In the genomic region with DNA sequence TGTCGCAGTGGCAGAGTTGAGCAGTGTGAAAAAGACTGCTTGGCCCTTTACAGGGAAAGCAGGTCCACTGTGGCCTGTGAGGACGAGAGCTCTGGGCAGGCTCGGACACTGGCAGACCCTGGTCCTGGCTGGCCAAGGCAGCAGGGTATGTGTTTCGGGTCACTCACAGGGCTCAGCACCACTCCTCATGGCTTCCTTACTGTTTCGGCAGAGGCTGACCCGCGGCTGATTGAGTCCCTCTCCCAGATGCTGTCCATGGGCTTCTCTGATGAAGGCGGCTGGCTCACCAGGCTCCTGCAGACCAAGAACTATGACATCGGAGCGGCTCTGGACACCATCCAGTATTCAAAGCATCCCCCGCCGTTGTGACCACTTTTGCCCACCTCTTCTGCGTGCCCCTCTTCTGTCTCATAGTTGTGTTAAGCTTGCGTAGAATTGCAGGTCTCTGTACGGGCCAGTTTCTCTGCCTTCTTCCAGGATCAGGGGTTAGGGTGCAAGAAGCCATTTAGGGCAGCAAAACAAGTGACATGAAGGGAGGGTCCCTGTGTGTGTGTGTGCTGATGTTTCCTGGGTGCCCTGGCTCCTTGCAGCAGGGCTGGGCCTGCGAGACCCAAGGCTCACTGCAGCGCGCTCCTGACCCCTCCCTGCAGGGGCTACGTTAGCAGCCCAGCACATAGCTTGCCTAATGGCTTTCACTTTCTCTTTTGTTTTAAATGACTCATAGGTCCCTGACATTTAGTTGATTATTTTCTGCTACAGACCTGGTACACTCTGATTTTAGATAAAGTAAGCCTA, we compare ENCODE assay signal across 1 cellular context.
TF ChIP-seq lines count a peak whose summit lies in the region.

No MANE protein-coding gene starts in this region.

TF ChIP-seq in HepG2, 621 proteins besides CTCF, POLR2A, EP300 and RAD21:
- TF ChIP-seq ZNF605 (CRISPR knock-in tag; IDR thresholded peaks at IDR 0.05) (no peak), NFKBIZ (CRISPR knock-in tag; IDR thresholded peaks at IDR 0.05) (no peak), ZNF264 (CRISPR knock-in tag; IDR thresholded peaks at IDR 0.05) (no peak), FOSL2 (CRISPR knock-in tag; IDR thresholded peaks at IDR 0.05) (peak; percentile 40), RBFOX2 (IDR thresholded peaks at IDR 0.05; ENCODE audit: low read depth, low read length) (peak; percentile 60), MXI1 (IDR thresholded peaks at IDR 0.05; ENCODE audit: borderline replicate concordance, low read depth, low read length) (0 out of 3 replicates have a peak, but pooled peaks have one; percentile 25), RBM39 (IDR thresholded peaks at IDR 0.05; ENCODE audit: low read depth, low read length, poor library complexity, severe bottlenecking) (peak; percentile 39), IRF2 (CRISPR knock-in tag; IDR thresholded peaks at IDR 0.05) (peak; percentile 93), ZBTB38 (CRISPR knock-in tag; IDR thresholded peaks at IDR 0.05) (peak; percentile 89), AGO2 (optimal IDR thresholded peaks at IDR 0.05; ENCODE audit: low read depth, low read length) (peak; percentile 87), HMGA1 (CRISPR knock-in tag; conservative IDR thresholded peaks at IDR 0.05) (no peak), AGO1 (IDR thresholded peaks at IDR 0.05; ENCODE audit: low read depth, low read length, poor library complexity, severe bottlenecking) (peak; percentile 36), POLR2AphosphoS2 (IDR thresholded peaks at IDR 0.05; ENCODE audit: low read depth, low read length) (peak; percentile 32; the same call in 1 of the 2 replicates), POLR2G (IDR thresholded peaks at IDR 0.05; ENCODE audit: low read depth, low read length) (peak; percentile 65)
- TF ChIP-seq, protein P1, sequence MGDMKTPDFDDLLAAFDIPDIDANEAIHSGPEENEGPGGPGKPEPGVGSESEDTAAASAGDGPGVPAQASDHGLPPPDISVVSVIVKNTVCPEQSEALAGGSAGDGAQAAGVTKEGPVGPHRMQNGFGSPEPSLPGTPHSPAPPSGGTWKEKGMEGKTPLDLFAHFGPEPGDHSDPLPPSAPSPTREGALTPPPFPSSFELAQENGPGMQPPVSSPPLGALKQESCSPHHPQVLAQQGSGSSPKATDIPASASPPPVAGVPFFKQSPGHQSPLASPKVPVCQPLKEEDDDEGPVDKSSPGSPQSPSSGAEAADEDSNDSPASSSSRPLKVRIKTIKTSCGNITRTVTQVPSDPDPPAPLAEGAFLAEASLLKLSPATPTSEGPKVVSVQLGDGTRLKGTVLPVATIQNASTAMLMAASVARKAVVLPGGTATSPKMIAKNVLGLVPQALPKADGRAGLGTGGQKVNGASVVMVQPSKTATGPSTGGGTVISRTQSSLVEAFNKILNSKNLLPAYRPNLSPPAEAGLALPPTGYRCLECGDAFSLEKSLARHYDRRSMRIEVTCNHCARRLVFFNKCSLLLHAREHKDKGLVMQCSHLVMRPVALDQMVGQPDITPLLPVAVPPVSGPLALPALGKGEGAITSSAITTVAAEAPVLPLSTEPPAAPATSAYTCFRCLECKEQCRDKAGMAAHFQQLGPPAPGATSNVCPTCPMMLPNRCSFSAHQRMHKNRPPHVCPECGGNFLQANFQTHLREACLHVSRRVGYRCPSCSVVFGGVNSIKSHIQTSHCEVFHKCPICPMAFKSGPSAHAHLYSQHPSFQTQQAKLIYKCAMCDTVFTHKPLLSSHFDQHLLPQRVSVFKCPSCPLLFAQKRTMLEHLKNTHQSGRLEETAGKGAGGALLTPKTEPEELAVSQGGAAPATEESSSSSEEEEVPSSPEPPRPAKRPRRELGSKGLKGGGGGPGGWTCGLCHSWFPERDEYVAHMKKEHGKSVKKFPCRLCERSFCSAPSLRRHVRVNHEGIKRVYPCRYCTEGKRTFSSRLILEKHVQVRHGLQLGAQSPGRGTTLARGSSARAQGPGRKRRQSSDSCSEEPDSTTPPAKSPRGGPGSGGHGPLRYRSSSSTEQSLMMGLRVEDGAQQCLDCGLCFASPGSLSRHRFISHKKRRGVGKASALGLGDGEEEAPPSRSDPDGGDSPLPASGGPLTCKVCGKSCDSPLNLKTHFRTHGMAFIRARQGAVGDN (CRISPR knock-in tag; IDR thresholded peaks at IDR 0.05) = no peak; the same call in 1 of the 2 replicates
- TF ChIP-seq, protein P2, sequence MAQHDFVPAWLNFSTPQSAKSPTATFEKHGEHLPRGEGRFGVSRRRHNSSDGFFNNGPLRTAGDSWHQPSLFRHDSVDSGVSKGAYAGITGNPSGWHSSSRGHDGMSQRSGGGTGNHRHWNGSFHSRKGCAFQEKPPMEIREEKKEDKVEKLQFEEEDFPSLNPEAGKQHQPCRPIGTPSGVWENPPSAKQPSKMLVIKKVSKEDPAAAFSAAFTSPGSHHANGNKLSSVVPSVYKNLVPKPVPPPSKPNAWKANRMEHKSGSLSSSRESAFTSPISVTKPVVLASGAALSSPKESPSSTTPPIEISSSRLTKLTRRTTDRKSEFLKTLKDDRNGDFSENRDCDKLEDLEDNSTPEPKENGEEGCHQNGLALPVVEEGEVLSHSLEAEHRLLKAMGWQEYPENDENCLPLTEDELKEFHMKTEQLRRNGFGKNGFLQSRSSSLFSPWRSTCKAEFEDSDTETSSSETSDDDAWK (CRISPR knock-in tag; IDR thresholded peaks at IDR 0.05) = no peak
- TF ChIP-seq, protein P3, sequence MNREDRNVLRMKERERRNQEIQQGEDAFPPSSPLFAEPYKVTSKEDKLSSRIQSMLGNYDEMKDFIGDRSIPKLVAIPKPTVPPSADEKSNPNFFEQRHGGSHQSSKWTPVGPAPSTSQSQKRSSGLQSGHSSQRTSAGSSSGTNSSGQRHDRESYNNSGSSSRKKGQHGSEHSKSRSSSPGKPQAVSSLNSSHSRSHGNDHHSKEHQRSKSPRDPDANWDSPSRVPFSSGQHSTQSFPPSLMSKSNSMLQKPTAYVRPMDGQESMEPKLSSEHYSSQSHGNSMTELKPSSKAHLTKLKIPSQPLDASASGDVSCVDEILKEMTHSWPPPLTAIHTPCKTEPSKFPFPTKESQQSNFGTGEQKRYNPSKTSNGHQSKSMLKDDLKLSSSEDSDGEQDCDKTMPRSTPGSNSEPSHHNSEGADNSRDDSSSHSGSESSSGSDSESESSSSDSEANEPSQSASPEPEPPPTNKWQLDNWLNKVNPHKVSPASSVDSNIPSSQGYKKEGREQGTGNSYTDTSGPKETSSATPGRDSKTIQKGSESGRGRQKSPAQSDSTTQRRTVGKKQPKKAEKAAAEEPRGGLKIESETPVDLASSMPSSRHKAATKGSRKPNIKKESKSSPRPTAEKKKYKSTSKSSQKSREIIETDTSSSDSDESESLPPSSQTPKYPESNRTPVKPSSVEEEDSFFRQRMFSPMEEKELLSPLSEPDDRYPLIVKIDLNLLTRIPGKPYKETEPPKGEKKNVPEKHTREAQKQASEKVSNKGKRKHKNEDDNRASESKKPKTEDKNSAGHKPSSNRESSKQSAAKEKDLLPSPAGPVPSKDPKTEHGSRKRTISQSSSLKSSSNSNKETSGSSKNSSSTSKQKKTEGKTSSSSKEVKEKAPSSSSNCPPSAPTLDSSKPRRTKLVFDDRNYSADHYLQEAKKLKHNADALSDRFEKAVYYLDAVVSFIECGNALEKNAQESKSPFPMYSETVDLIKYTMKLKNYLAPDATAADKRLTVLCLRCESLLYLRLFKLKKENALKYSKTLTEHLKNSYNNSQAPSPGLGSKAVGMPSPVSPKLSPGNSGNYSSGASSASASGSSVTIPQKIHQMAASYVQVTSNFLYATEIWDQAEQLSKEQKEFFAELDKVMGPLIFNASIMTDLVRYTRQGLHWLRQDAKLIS (CRISPR knock-in tag; IDR thresholded peaks at IDR 0.05) = no peak
- TF ChIP-seq, protein P4, sequence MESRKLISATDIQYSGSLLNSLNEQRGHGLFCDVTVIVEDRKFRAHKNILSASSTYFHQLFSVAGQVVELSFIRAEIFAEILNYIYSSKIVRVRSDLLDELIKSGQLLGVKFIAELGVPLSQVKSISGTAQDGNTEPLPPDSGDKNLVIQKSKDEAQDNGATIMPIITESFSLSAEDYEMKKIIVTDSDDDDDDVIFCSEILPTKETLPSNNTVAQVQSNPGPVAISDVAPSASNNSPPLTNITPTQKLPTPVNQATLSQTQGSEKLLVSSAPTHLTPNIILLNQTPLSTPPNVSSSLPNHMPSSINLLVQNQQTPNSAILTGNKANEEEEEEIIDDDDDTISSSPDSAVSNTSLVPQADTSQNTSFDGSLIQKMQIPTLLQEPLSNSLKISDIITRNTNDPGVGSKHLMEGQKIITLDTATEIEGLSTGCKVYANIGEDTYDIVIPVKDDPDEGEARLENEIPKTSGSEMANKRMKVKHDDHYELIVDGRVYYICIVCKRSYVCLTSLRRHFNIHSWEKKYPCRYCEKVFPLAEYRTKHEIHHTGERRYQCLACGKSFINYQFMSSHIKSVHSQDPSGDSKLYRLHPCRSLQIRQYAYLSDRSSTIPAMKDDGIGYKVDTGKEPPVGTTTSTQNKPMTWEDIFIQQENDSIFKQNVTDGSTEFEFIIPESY (CRISPR knock-in tag; IDR thresholded peaks at IDR 0.05) = 0 out of 2 replicates have a peak, but pooled peaks have one; percentile 14
- TF ChIP-seq, protein P5, sequence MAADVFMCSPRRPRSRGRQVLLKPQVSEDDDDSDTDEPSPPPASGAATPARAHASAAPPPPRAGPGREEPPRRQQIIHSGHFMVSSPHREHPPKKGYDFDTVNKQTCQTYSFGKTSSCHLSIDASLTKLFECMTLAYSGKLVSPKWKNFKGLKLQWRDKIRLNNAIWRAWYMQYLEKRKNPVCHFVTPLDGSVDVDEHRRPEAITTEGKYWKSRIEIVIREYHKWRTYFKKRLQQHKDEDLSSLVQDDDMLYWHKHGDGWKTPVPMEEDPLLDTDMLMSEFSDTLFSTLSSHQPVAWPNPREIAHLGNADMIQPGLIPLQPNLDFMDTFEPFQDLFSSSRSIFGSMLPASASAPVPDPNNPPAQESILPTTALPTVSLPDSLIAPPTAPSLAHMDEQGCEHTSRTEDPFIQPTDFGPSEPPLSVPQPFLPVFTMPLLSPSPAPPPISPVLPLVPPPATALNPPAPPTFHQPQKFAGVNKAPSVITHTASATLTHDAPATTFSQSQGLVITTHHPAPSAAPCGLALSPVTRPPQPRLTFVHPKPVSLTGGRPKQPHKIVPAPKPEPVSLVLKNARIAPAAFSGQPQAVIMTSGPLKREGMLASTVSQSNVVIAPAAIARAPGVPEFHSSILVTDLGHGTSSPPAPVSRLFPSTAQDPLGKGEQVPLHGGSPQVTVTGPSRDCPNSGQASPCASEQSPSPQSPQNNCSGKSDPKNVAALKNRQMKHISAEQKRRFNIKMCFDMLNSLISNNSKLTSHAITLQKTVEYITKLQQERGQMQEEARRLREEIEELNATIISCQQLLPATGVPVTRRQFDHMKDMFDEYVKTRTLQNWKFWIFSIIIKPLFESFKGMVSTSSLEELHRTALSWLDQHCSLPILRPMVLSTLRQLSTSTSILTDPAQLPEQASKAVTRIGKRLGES (CRISPR knock-in tag; IDR thresholded peaks at IDR 0.05; ENCODE audit: borderline replicate concordance) = no peak
